20 cellular contexts compared by ENCODE assay signal in the genomic region with DNA sequence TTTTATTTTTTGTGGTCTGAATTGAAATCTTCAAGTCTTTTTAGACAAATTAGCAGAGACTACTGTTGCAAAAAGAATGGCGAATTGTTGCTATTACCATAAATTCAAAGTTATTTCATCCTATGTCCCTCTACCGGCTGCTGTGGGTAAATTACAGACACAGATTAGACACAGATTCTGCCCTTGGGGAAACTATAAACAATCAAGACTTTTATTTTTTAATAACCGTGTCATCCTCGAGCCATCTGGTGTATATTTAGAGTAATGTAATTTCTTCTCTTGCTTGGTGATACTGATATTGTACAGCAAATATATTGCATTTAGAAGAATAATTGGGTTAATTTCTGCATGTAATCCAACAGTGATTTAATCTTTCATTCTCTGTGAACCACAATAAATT.
DNase-seq lines count a peak whose midpoint lies in the region; ATAC-seq and TF ChIP-seq lines count a peak whose summit lies in the region.
"Had no signal": no experiment of that assay in that cellular context is flagged by ENCODE, and none has a peak within 500 bp of the region (broad histone marks: within the 10 kb centered on the region; RNA-seq: fewer than 3 reads in every experiment).

No MANE protein-coding gene starts in this region.

- H3K9me3 Mint-ChIP-seq in chondrocyte (ENCODE audit: low read depth): peaks cover 19% of the 10 kb centered on the region

- peaks cover 0 to 3% (median 0%) of the 10 kb centered on the region in 9 donors for H3K4me1 ChIP-seq in heart right ventricle
- H3K4me1 ChIP-seq: tibial nerve had no signal

- H3K36me3 ChIP-seq in heart right ventricle: no peaks in the 10 kb centered on the region
- H3K36me3 ChIP-seq: tibial nerve had no signal

- no peaks in the 10 kb centered on the region for H3K4me1 Mint-ChIP-seq in chondrocyte (ENCODE audit: low read depth)
- H3K4me1 Mint-ChIP-seq: brain, neural crest cell had no signal

- peaks cover 3% of the 10 kb centered on the region for H3K36me3 Mint-ChIP-seq in chondrocyte (ENCODE audit: low read depth)
- H3K36me3 Mint-ChIP-seq: brain had no signal

- CTCF ChIA-PET in RWPE1 (lab: Yijun Ruan, JAX): no interaction called here

- no peak overlapping the region for H3K4me3 ChIP-seq in heart right ventricle
- H3K4me3 ChIP-seq: tibial nerve had no signal

- intact Hi-C loops in heart right ventricle (cut with DNase I): no loop called here

- ATAC-seq in GM18502 (IDR thresholded peaks at IDR 0.05; ENCODE audit: poor library complexity, unreplicated experiment) (no peak), heart right ventricle (no peak)

- no peak overlapping the region for H3K4me3 Mint-ChIP-seq in chondrocyte (ENCODE audit: unreplicated experiment)
- H3K4me3 Mint-ChIP-seq: brain; CD4-positive, alpha-beta T cell; neural crest cell had no signal

- DNase-seq in D341Med (ENCODE audit: low spot score) (peak; percentile 29), NCI-H1694 treated with DMSO at 0.1 percent for 48 hours (lab: John Stamatoyannopoulos, UW) (peak; percentile 35), chondrocyte (ENCODE audit: low spot score) (no peak), left kidney (ENCODE audit: low read depth, low spot score) (peak; percentile 32), RWPE1 (ENCODE audit: low spot score) (no peak), SHP77 (lab: John Stamatoyannopoulos, UW) (no peak), heart right ventricle (no peak)
- DNase-seq: activated CD4-positive, alpha-beta T cell treated with anti-CD3 and anti-CD28 coated beads, Interleukin-2, amount 50 U/mL, for 1 hour; activated naive CD4-positive, alpha-beta T cell treated with anti-CD3 and anti-CD28 coated beads, Interleukin-2, amount 50 U/mL, for 16 hours; activated T-cell treated with anti-CD3 and anti-CD28 coated beads for 4 hours; CD4-positive, alpha-beta T cell; dermis blood vessel endothelial cell; erythroblast; hypothalamus; NCI-H446; stimulated activated naive CD4-positive, alpha-beta T cell had no signal

- H3K27me3 ChIP-seq in heart right ventricle: no peaks in the 10 kb centered on the region

- peaks cover 0 to 16% (median 0%) of the 10 kb centered on the region in 11 donors for H3K9me3 ChIP-seq in heart right ventricle

- no peak overlapping the region for H3K27ac Mint-ChIP-seq in chondrocyte (ENCODE audit: unreplicated experiment)
- H3K27ac Mint-ChIP-seq: brain; CD4-positive, alpha-beta T cell had no signal

- POLR2A ChIA-PET in RWPE1 (lab: Yijun Ruan, JAX; ENCODE audit: low non-redundant PET): no interaction called here

- H3K27ac ChIP-seq in RWPE1: no peak overlapping the region
- H3K27ac ChIP-seq in heart right ventricle: no peak overlapping the region
- H3K27ac ChIP-seq: tibial nerve had no signal

- TF ChIP-seq CTCF in chondrocyte (IDR thresholded peaks at IDR 0.05) (peak; percentile 69), RWPE1 (conservative IDR thresholded peaks at IDR 0.05; ENCODE audit: low read depth) (no peak), heart right ventricle (IDR thresholded peaks at IDR 0.05) (no peak)

- WGBS in heart right ventricle, 2 donors: 75 to 85% methylated on average over 4 of the region's 4 CpGs

- no peaks in the 10 kb centered on the region for H3K27me3 Mint-ChIP-seq in chondrocyte (ENCODE audit: low read depth)

Comparison
In these comparisons a context has a peak if more than half of its experiments do, and no peak if none do; other contexts are left out.
1. DNase-seq: peak in D341Med (single experiment), NCI-H1694 treated with DMSO at 0.1 percent for 48 hours (single experiment) and left kidney (single experiment); none in chondrocyte (single experiment), RWPE1 (single experiment), SHP77 (0 of 2) and heart right ventricle (0 of 2).